22 cellular contexts compared by ENCODE assay signal in the genomic region with DNA sequence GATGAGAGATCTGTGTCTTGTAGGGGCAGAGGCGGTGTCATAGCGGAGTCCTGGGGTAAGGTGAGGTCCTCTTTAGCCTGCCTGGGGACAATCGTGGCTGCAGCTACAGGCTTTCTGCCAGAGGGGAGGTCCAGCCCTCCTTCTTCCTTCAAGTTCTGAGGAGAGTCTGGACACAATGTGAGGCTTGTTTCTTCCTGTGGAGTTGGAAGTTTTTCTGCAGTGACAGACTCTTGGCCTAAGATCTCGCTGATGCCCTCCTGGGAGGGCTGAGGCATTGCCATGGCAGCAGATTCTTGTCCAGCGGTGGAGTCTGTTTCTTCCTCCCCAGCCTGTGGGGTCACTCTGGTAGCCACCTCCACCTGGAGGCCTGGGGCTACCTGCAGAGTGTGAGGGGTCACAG. TPM values are rescaled to one million over a fixed set of nuclear protein-coding genes. Genes with fewer than 3 reads are reported as not detected.
A peak's percentile ranks its signal among the peaks of the same experiment; 100 is the strongest.
DNase-seq lines count a peak whose midpoint lies in the region; ATAC-seq and TF ChIP-seq lines count a peak whose summit lies in the region.
"Had no signal": no experiment of that assay in that cellular context is flagged by ENCODE, and none has a peak within 500 bp of the region (broad histone marks: within the 10 kb centered on the region; RNA-seq: fewer than 3 reads in every experiment).

No MANE protein-coding gene starts in this region.

- no peaks in the 10 kb centered on the region for H3K36me3 ChIP-seq in spleen
- H3K36me3 ChIP-seq: SJCRH30 had no signal

- no peak overlapping the region for H3K4me3 ChIP-seq in spleen
- H3K4me3 ChIP-seq: SJCRH30 had no signal

- peaks cover 0 to 17% (median 9%) of the 10 kb centered on the region in 7 donors for H3K27me3 ChIP-seq in spleen (replicated peaks in 1 of 7)
- H3K27me3 ChIP-seq: SJCRH30 had no signal

- ATAC-seq in activated CD4-positive, CD25-positive, alpha-beta regulatory T cell treated with anti-CD3 and anti-CD28 coated beads, Interleukin-2, amount 50 U/mL, for 24 hours = no peak
- no peak for ATAC-seq in GM19035 (IDR thresholded peaks at IDR 0.05; ENCODE audit: unreplicated experiment)
- ATAC-seq in HG03457 (IDR thresholded peaks at IDR 0.05; ENCODE audit: unreplicated experiment) = no peak

- intact Hi-C loops in spleen (cut with DNase I; ENCODE audit: low total_unique reads) = no loop called here

- no peak for TF ChIP-seq CTCF in spleen (IDR thresholded peaks at IDR 0.05 in 8 of 11, conservative IDR thresholded peaks at IDR 0.05 in 3 of 11)

- H3K9me3 ChIP-seq in spleen = no peaks in the 10 kb centered on the region
- H3K9me3 ChIP-seq: SJCRH30 had no signal

- WGBS in spleen, 5 donors = 72 to 95% (median 83%) methylated on average over 3 to 5 of the region's 5 CpGs

- TF ChIP-seq POLR2A in spleen (IDR thresholded peaks at IDR 0.05) = no peak

- H3K27ac ChIP-seq in angular gyrus (ENCODE audit: low read depth, low read length) (peak overlapping the region; percentile 98), spleen (no peak overlapping the region)
- H3K27ac ChIP-seq: SJCRH30 had no signal

- DNase-seq in COLO829 (ENCODE audit: low spot score) (peak; percentile 87), medulla oblongata (ENCODE audit: extremely low spot score) (peak; percentile 45), spleen (peak; percentile 29)
- DNase-seq: ACHN; AML-193; Calu3; CD4-positive, alpha-beta T cell; DMS53; H9; KBM-7; MV-4-11; NCI-H1417 treated with DMSO at 0.1 percent for 48 hours; NCI-H2029; NCI-H2171; NCI-H446 treated with DMSO at 0.1 percent for 48 hours; NK-92 treated with Interleukin-12 subunit alpha and Interleukin-12 subunit beta, amount 100 ng/mL, for 24 hours; OCI-M1; SJCRH30 had no signal

- H3K4me1 ChIP-seq in spleen = peaks cover 0 to 34% (median 18%) of the 10 kb centered on the region in 6 donors
- H3K4me1 ChIP-seq: SJCRH30 had no signal

RNA-seq across cellular contexts. Expression of gene NACAD, which starts 4.4 kb away (rescaled TPM):
- 1 to 10 TPM; 1.2 to 6.2 (median 3.4) TPM for total RNA-seq in spleen
- 1 to 10 TPM in 1 of 3 donors, under 1 TPM in 2; 0.30 to 1.0 (median 0.30) TPM for polyA plus RNA-seq in spleen

RNA-seq across cellular contexts. Expression of gene TBRG4, which starts 27.2 kb away (rescaled TPM):
- 10 to 100 TPM; 37.9 to 77.1 (median 67.4) TPM for total RNA-seq in spleen
- polyA plus RNA-seq in spleen = 10 to 100 TPM; 42.9 to 59.9 (median 46.2) TPM

Comparison
In these comparisons a context has a peak if more than half of its experiments do, and no peak if none do; other contexts are left out.
1. DNase-seq: peak in every context shown above with its lines; median percentile 87 in COLO829; 45 in medulla oblongata; 29 in spleen.